ENCODE assay signal across 8 cellular contexts in genomic region chr12:53147181-53147580, GRCh38. TPM values are rescaled to one million over a fixed set of nuclear protein-coding genes. Genes with fewer than 3 reads are reported as not detected.
"Had no signal": no experiment of that assay in that cellular context is flagged by ENCODE, and none has a peak within 500 bp of the region (broad histone marks: within the 10 kb centered on the region; RNA-seq: fewer than 3 reads in every experiment).

No MANE protein-coding gene starts in this region.

- FAIRE-seq: GM12878, GM12891, GM12892, GM18507, GM19239 had no signal

- DNase-seq: GDM1, GF-D8 had no signal

- ATAC-seq: GM12878 had no signal

- H3K4me3 ChIP-seq: GM12878 had no signal

RNA-seq across cellular contexts. Expression of gene SOAT2, which starts 43.9 kb away (rescaled TPM):
- total RNA-seq: G401 had no signal
